ENCODE assay signal across 8 cellular contexts in the genomic region with DNA sequence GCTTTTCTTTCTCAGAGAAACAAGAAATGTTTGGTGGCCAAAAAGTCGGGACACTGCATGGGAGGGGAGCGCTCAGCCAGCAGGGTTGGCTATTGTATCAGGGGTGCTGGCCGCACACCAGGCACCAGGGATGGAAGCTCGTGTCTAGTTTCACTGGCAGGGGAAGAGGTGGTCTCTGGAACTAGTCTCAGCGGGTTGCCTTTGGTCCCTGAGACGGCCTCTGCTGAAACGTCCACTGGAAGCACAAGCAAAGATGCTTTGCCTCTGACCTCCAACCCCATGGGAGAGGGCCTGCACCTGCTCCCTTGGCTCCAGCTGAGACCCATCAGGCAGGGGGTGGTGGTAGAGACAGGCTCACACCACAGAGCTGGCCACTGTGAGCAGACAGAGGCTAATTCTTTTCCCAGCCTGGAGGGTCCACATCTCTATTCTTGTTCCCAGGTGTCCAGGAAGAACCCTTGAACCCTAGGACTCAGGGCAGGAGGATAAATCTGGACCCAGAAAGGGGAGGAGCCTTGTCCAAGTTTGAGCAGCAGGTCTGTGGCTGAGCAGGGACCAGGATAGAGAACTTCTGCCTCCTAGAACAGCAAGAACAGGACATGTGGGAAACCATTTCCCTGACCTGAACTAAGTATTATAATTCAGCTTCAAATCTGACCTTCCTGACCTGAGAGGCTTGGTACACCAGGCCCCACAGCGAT.
DNase-seq lines count a peak whose midpoint lies in the region; ATAC-seq and TF ChIP-seq lines count a peak whose summit lies in the region.

No MANE protein-coding gene starts in this region.

- peaks cover 3% of the 10 kb centered on the region; the same call in 1 of the 2 replicates for H3K9me3 Mint-ChIP-seq in WTC11

- no peak for TF ChIP-seq POLR2A in gastrocnemius medialis (IDR thresholded peaks at IDR 0.05)

- in situ Hi-C loops in gastrocnemius medialis (cut with MboI; ENCODE audit: low sequenced_read_pairs in 4 of 4) = no loop called here

- intact Hi-C loops in gastrocnemius medialis (cut with DNase I; ENCODE audit: low total_unique reads) = loop anchor here (5.0 kb wide), 1 partner anchor 104 kb away; a partner anchor contains a TSS

- H3K36me3 Mint-ChIP-seq in WTC11 = no peaks in the 10 kb centered on the region

- H3K4me1 ChIP-seq in right atrium auricular region (peaks cover 0 to 73% of the 10 kb centered on the region in 2 donors), gastrocnemius medialis (peaks cover 63 to 70% of the 10 kb centered on the region in 2 donors)

- peak overlapping the region; percentile 87 to 88 for H3K27ac ChIP-seq in right atrium auricular region
- peak overlapping the region; percentile 77 to 85 (median 79) for H3K27ac ChIP-seq in gastrocnemius medialis

- no peak for TF ChIP-seq CTCF in WTC11 (IDR thresholded peaks at IDR 0.05)
- no peak for TF ChIP-seq CTCF in right atrium auricular region (IDR thresholded peaks at IDR 0.05)
- no peak for TF ChIP-seq CTCF in gastrocnemius medialis (IDR thresholded peaks at IDR 0.05 in 4 of 5, conservative IDR thresholded peaks at IDR 0.05 in 1 of 5)

- H3K4me1 Mint-ChIP-seq in WTC11 = peaks cover 17% of the 10 kb centered on the region

- H3K27me3 ChIP-seq in right atrium auricular region = no peaks in the 10 kb centered on the region
- H3K27me3 ChIP-seq in gastrocnemius medialis = no peaks in the 10 kb centered on the region

- H3K36me3 ChIP-seq in right atrium auricular region = no peaks in the 10 kb centered on the region
- H3K36me3 ChIP-seq in gastrocnemius medialis = no peaks in the 10 kb centered on the region

- no peaks in the 10 kb centered on the region; the same call in 1 of the 2 replicates for H3K27me3 Mint-ChIP-seq in WTC11 (ENCODE audit: low read depth)

- H3K27ac Mint-ChIP-seq in WTC11 = no peak overlapping the region

- POLR2A ChIA-PET in WTC11 (lab: Charles Lee) = interaction anchor here (0.6 to 1.3 kb wide), 7 partner anchors 8 to 97 kb away, joined by 3 to 6 read pairs (median 4); no protein-coding TSS in a partner anchor

- no peak for DNase-seq in WTC11 (ENCODE audit: low spot score)
- no peak for DNase-seq in right atrium auricular region (ENCODE audit: low spot score)
- no peak for DNase-seq in gastrocnemius medialis
- no peak for DNase-seq in kidney glomerular epithelial cell (lab: John Stamatoyannopoulos, UW)
- no peak for DNase-seq in RKO (ENCODE audit: low spot score)

- peak overlapping the region; percentile 22; the same call in 1 of the 2 replicates for H3K4me3 ChIP-seq in GM08714 (ENCODE audit: low read length)
- peak overlapping the region in 1 of 2 donors; percentile 47 for H3K4me3 ChIP-seq in right atrium auricular region
- peak overlapping the region in 1 of 4 donors; percentile 52 for H3K4me3 ChIP-seq in gastrocnemius medialis

- no peak for ATAC-seq in WTC11
- peak in 1 of 2 donors; percentile 3 for ATAC-seq in gastrocnemius medialis
- no peak for ATAC-seq in GM18520 (IDR thresholded peaks at IDR 0.05; ENCODE audit: unreplicated experiment)
- ATAC-seq in HG03378 (IDR thresholded peaks at IDR 0.05; ENCODE audit: unreplicated experiment) = no peak

- no peaks in the 10 kb centered on the region for H3K9me3 ChIP-seq in right atrium auricular region
- no peaks in the 10 kb centered on the region for H3K9me3 ChIP-seq in gastrocnemius medialis

- H3K4me3 Mint-ChIP-seq in WTC11 = peak overlapping the region; percentile 74; the same call in 1 of the 2 replicates

- CTCF ChIA-PET in WTC11 (lab: Charles Lee) = interaction anchor here (1.3 to 2.8 kb wide), 6 partner anchors 9 to 120 kb away, joined by 5 to 13 read pairs (median 8); no protein-coding TSS in a partner anchor

TF ChIP-seq in WTC11, 78 proteins besides CTCF, POLR2A, EP300 and RAD21 (continues in another document):
- TF ChIP-seq, protein P1, sequence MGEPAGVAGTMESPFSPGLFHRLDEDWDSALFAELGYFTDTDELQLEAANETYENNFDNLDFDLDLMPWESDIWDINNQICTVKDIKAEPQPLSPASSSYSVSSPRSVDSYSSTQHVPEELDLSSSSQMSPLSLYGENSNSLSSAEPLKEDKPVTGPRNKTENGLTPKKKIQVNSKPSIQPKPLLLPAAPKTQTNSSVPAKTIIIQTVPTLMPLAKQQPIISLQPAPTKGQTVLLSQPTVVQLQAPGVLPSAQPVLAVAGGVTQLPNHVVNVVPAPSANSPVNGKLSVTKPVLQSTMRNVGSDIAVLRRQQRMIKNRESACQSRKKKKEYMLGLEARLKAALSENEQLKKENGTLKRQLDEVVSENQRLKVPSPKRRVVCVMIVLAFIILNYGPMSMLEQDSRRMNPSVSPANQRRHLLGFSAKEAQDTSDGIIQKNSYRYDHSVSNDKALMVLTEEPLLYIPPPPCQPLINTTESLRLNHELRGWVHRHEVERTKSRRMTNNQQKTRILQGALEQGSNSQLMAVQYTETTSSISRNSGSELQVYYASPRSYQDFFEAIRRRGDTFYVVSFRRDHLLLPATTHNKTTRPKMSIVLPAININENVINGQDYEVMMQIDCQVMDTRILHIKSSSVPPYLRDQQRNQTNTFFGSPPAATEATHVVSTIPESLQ (CRISPR knock-in tag; IDR thresholded peaks at IDR 0.05) = no peak
- no peak for TF ChIP-seq IRF2 (CRISPR knock-in tag; IDR thresholded peaks at IDR 0.05; ENCODE audit: borderline replicate concordance, low read depth)
- no peak for TF ChIP-seq SOX15 (CRISPR knock-in tag; IDR thresholded peaks at IDR 0.05)
- TF ChIP-seq, protein P2, sequence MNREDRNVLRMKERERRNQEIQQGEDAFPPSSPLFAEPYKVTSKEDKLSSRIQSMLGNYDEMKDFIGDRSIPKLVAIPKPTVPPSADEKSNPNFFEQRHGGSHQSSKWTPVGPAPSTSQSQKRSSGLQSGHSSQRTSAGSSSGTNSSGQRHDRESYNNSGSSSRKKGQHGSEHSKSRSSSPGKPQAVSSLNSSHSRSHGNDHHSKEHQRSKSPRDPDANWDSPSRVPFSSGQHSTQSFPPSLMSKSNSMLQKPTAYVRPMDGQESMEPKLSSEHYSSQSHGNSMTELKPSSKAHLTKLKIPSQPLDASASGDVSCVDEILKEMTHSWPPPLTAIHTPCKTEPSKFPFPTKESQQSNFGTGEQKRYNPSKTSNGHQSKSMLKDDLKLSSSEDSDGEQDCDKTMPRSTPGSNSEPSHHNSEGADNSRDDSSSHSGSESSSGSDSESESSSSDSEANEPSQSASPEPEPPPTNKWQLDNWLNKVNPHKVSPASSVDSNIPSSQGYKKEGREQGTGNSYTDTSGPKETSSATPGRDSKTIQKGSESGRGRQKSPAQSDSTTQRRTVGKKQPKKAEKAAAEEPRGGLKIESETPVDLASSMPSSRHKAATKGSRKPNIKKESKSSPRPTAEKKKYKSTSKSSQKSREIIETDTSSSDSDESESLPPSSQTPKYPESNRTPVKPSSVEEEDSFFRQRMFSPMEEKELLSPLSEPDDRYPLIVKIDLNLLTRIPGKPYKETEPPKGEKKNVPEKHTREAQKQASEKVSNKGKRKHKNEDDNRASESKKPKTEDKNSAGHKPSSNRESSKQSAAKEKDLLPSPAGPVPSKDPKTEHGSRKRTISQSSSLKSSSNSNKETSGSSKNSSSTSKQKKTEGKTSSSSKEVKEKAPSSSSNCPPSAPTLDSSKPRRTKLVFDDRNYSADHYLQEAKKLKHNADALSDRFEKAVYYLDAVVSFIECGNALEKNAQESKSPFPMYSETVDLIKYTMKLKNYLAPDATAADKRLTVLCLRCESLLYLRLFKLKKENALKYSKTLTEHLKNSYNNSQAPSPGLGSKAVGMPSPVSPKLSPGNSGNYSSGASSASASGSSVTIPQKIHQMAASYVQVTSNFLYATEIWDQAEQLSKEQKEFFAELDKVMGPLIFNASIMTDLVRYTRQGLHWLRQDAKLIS (CRISPR knock-in tag; IDR thresholded peaks at IDR 0.05; ENCODE audit: borderline replicate concordance) = no peak
- no peak for TF ChIP-seq ESRRA (CRISPR knock-in tag; IDR thresholded peaks at IDR 0.05; ENCODE audit: borderline replicate concordance)
- no peak for TF ChIP-seq MXD4 (CRISPR knock-in tag; IDR thresholded peaks at IDR 0.05; ENCODE audit: borderline replicate concordance)
- no peak for TF ChIP-seq NR1H2 (CRISPR knock-in tag; IDR thresholded peaks at IDR 0.05)
- TF ChIP-seq, protein P3, sequence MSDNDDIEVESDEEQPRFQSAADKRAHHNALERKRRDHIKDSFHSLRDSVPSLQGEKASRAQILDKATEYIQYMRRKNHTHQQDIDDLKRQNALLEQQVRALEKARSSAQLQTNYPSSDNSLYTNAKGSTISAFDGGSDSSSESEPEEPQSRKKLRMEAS (CRISPR knock-in tag; IDR thresholded peaks at IDR 0.05) = no peak
- TF ChIP-seq, protein P4, sequence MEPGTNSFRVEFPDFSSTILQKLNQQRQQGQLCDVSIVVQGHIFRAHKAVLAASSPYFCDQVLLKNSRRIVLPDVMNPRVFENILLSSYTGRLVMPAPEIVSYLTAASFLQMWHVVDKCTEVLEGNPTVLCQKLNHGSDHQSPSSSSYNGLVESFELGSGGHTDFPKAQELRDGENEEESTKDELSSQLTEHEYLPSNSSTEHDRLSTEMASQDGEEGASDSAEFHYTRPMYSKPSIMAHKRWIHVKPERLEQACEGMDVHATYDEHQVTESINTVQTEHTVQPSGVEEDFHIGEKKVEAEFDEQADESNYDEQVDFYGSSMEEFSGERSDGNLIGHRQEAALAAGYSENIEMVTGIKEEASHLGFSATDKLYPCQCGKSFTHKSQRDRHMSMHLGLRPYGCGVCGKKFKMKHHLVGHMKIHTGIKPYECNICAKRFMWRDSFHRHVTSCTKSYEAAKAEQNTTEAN (CRISPR knock-in tag; IDR thresholded peaks at IDR 0.05) = no peak
- TF ChIP-seq, protein P5, sequence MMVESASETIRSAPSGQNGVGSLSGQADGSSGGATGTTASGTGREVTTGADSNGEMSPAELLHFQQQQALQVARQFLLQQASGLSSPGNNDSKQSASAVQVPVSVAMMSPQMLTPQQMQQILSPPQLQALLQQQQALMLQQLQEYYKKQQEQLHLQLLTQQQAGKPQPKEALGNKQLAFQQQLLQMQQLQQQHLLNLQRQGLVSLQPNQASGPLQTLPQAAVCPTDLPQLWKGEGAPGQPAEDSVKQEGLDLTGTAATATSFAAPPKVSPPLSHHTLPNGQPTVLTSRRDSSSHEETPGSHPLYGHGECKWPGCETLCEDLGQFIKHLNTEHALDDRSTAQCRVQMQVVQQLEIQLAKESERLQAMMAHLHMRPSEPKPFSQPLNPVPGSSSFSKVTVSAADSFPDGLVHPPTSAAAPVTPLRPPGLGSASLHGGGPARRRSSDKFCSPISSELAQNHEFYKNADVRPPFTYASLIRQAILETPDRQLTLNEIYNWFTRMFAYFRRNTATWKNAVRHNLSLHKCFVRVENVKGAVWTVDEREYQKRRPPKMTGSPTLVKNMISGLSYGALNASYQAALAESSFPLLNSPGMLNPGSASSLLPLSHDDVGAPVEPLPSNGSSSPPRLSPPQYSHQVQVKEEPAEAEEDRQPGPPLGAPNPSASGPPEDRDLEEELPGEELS (CRISPR knock-in tag; IDR thresholded peaks at IDR 0.05) = no peak
- no peak for TF ChIP-seq SMAD3 (CRISPR knock-in tag; IDR thresholded peaks at IDR 0.05; ENCODE audit: borderline replicate concordance)
- no peak for TF ChIP-seq HMGA2 (CRISPR knock-in tag; IDR thresholded peaks at IDR 0.05)
- no peak for TF ChIP-seq ZNF671 (CRISPR knock-in tag; IDR thresholded peaks at IDR 0.05)
